In genomic region chr20:16551601-16552419, GRCh38 we compare ENCODE assay signal across 16 cellular contexts.
"Had no signal": no experiment of that assay in that cellular context is flagged by ENCODE, and none has a peak within 500 bp of the region (broad histone marks: within the 10 kb centered on the region; RNA-seq: fewer than 3 reads in every experiment).

No MANE protein-coding gene starts in this region.

- H3K27ac Mint-ChIP-seq: activated CD8-positive, alpha-beta T cell treated with anti-CD3 and anti-CD28 coated beads, Interleukin-2, amount 10 ng/mL, durations not matched to agents 7 days and 5 days; activated naive CD4-positive, alpha-beta T cell treated with anti-CD3 and anti-CD28 coated beads, Interleukin-2, amount 50 U/mL, for 72 hours; mesothelial cell of epicardium; stimulated activated memory B cell treated with anti-CD40 and anti-IgM and Interleukin-4, amounts not matched to agents 10 μg/mL and 1 μg/mL and 100 μg/mL, for 72 hours; T-helper 17 cell had no signal

- H3K27me3 Mint-ChIP-seq: stimulated activated memory B cell treated with anti-CD40 and anti-IgM and Interleukin-4, amounts not matched to agents 10 μg/mL and 1 μg/mL and 100 μg/mL, for 72 hours; T-helper 17 cell had no signal

- H3K4me3 Mint-ChIP-seq: activated CD8-positive, alpha-beta T cell treated with anti-CD3 and anti-CD28 coated beads, Interleukin-2, amount 10 ng/mL, durations not matched to agents 7 days and 5 days; mesothelial cell of epicardium; neural crest cell; stimulated activated memory B cell treated with anti-CD40 and anti-IgM and Interleukin-4, amounts not matched to agents 10 μg/mL and 1 μg/mL and 100 μg/mL, for 72 hours; T-helper 17 cell had no signal

- H3K4me3 ChIP-seq: hepatocyte, lower lobe of right lung had no signal

- DNase-seq: activated CD4-positive, alpha-beta T cell treated with anti-CD3 and anti-CD28 coated beads for 4 hours; activated CD8-positive, alpha-beta memory T cell treated with anti-CD3 and anti-CD28 coated beads, Interleukin-2, amount 50 U/mL, for 4 hours; activated CD8-positive, alpha-beta T cell treated with anti-CD3 and anti-CD28 coated beads, Interleukin-2, amount 10 ng/mL, durations not matched to agents 7 days and 5 days; activated gamma-delta T cell; activated T-cell treated with anti-CD3 and anti-CD28 coated beads, Interleukin-2, amount 50 U/mL, for 48 hours; amniotic stem cell; lower lobe of right lung; stimulated activated CD4-positive, alpha-beta T cell treated with anti-CD3 and anti-CD28 coated beads, Interleukin-12 subunit alpha, Interleukin-12 subunit beta, amount 100 ng/mL, for 4 hours; T-helper 17 cell had no signal

- ATAC-seq: activated CD8-positive, alpha-beta T cell treated with anti-CD3 and anti-CD28 coated beads, Interleukin-2, amount 10 ng/mL, durations not matched to agents 7 days and 5 days; activated naive CD4-positive, alpha-beta T cell treated with anti-CD3 and anti-CD28 coated beads, Interleukin-2, amount 50 U/mL, for 72 hours; lower lobe of right lung; stimulated activated memory B cell treated with anti-CD40 and anti-IgM and Interleukin-4, amounts not matched to agents 10 μg/mL and 1 μg/mL and 100 μg/mL, for 72 hours; T-helper 17 cell had no signal

- H3K9me3 Mint-ChIP-seq: mesothelial cell of epicardium; stimulated activated memory B cell treated with anti-CD40 and anti-IgM and Interleukin-4, amounts not matched to agents 10 μg/mL and 1 μg/mL and 100 μg/mL, for 72 hours had no signal

- FAIRE-seq: endometrium, urothelium cell line had no signal

- H3K36me3 ChIP-seq: lower lobe of right lung had no signal

- H3K9me3 ChIP-seq: lower lobe of right lung had no signal

- H3K27ac ChIP-seq: hepatocyte, lower lobe of right lung had no signal
